ENCODE assay signal across 12 cellular contexts in genomic region chr15:77004189-77004588, GRCh38. TPM values are rescaled to one million over a fixed set of nuclear protein-coding genes. Genes with fewer than 3 reads are reported as not detected.
DNase-seq lines count a peak whose midpoint lies in the region; ATAC-seq and TF ChIP-seq lines count a peak whose summit lies in the region.
"Had no signal": no experiment of that assay in that cellular context is flagged by ENCODE, and none has a peak within 500 bp of the region (broad histone marks: within the 10 kb centered on the region; RNA-seq: fewer than 3 reads in every experiment).

No MANE protein-coding gene starts in this region.

- no peak overlapping the region for H3K27ac ChIP-seq in MM.1S (ENCODE audit: low read length)

- H3K4me3 Mint-ChIP-seq in activated CD4-positive, alpha-beta T cell treated with anti-CD3 and anti-CD28 coated beads, Interleukin-2, amount 10 ng/mL, durations not matched to agents 24 days and 14 days = peak overlapping the region; percentile 80
- H3K4me3 Mint-ChIP-seq in activated CD4-positive, alpha-beta memory T cell treated with anti-CD3 and anti-CD28 coated beads for 36 hours = peak overlapping the region; percentile 45
- peak overlapping the region; percentile 75 to 88 (median 82) for H3K4me3 Mint-ChIP-seq in immature natural killer cell
- H3K4me3 Mint-ChIP-seq in stimulated activated naive CD8-positive, alpha-beta T cell treated with anti-CD3 and anti-CD28 coated beads, Interleukin-15, Interleukin-2, amounts not matched to agents 100 ng/mL and 50 ng/mL, for 24 hours = peak overlapping the region; percentile 76
- H3K4me3 Mint-ChIP-seq: neural crest cell had no signal

- H3K4me1 ChIP-seq in MM.1S (ENCODE audit: low read length) = peaks cover 10% of the 10 kb centered on the region

- no peaks in the 10 kb centered on the region; the same call in 1 of the 2 replicates for H3F3A ChIP-seq in MM.1S (ENCODE audit: insufficient read depth, low read length)

- intact Hi-C loops in activated CD4-positive, alpha-beta T cell treated with anti-CD3 and anti-CD28 coated beads, Interleukin-2, amount 10 ng/mL, durations not matched to agents 24 days and 14 days (cut with micrococcal nuclease) = no loop called here
- intact Hi-C loops in activated CD4-positive, alpha-beta memory T cell treated with anti-CD3 and anti-CD28 coated beads for 36 hours (cut with micrococcal nuclease) = no loop called here

- H3K79me2 ChIP-seq in MM.1S (ENCODE audit: low read length) = no peaks in the 10 kb centered on the region

- H4K20me1 ChIP-seq in MM.1S (ENCODE audit: insufficient read depth, low read length) = no peaks in the 10 kb centered on the region

- H3K27me3 Mint-ChIP-seq in activated CD4-positive, alpha-beta T cell treated with anti-CD3 and anti-CD28 coated beads, Interleukin-2, amount 10 ng/mL, durations not matched to agents 24 days and 14 days = no peaks in the 10 kb centered on the region
- no peaks in the 10 kb centered on the region for H3K27me3 Mint-ChIP-seq in activated CD4-positive, alpha-beta memory T cell treated with anti-CD3 and anti-CD28 coated beads for 36 hours
- H3K27me3 Mint-ChIP-seq in immature natural killer cell (ENCODE audit: low read depth in 3 of 3) = peaks cover 2 to 10% (median 3%) of the 10 kb centered on the region in 3 donors
- H3K27me3 Mint-ChIP-seq in stimulated activated naive CD8-positive, alpha-beta T cell treated with anti-CD3 and anti-CD28 coated beads, Interleukin-15, Interleukin-2, amounts not matched to agents 100 ng/mL and 50 ng/mL, for 24 hours = no peaks in the 10 kb centered on the region

- no peak for TF ChIP-seq CTCF in MM.1S (IDR thresholded peaks at IDR 0.05; ENCODE audit: low read length)

- no peak overlapping the region for H3K4me3 ChIP-seq in MM.1S (ENCODE audit: low read length)

- H3K4me1 Mint-ChIP-seq in activated CD4-positive, alpha-beta T cell treated with anti-CD3 and anti-CD28 coated beads, Interleukin-2, amount 10 ng/mL, durations not matched to agents 24 days and 14 days = peaks cover 79% of the 10 kb centered on the region
- peaks cover 85% of the 10 kb centered on the region for H3K4me1 Mint-ChIP-seq in activated CD4-positive, alpha-beta memory T cell treated with anti-CD3 and anti-CD28 coated beads for 36 hours (ENCODE audit: low read depth)
- H3K4me1 Mint-ChIP-seq in immature natural killer cell = peaks cover 93 to 94% of the 10 kb centered on the region in 2 donors
- H3K4me1 Mint-ChIP-seq in stimulated activated naive CD8-positive, alpha-beta T cell treated with anti-CD3 and anti-CD28 coated beads, Interleukin-15, Interleukin-2, amounts not matched to agents 100 ng/mL and 50 ng/mL, for 24 hours (ENCODE audit: low read depth) = peaks cover 83% of the 10 kb centered on the region
- H3K4me1 Mint-ChIP-seq: neural crest cell had no signal

- H3K9ac ChIP-seq in MM.1S (ENCODE audit: low read length) = no peak overlapping the region

- no peaks in the 10 kb centered on the region for H3K27me3 ChIP-seq in MM.1S (replicated peaks; ENCODE audit: insufficient read depth, low read length)

- no peak for ATAC-seq in HG02642 (IDR thresholded peaks at IDR 0.05; ENCODE audit: poor library complexity, unreplicated experiment)

- H3K27ac Mint-ChIP-seq in activated CD4-positive, alpha-beta T cell treated with anti-CD3 and anti-CD28 coated beads, Interleukin-2, amount 10 ng/mL, durations not matched to agents 24 days and 14 days = peak overlapping the region; percentile 92
- peak overlapping the region; percentile 85 for H3K27ac Mint-ChIP-seq in activated CD4-positive, alpha-beta memory T cell treated with anti-CD3 and anti-CD28 coated beads for 36 hours
- H3K27ac Mint-ChIP-seq in immature natural killer cell = peak overlapping the region; percentile 92 to 98 (median 94)
- peak overlapping the region; percentile 94 for H3K27ac Mint-ChIP-seq in stimulated activated naive CD8-positive, alpha-beta T cell treated with anti-CD3 and anti-CD28 coated beads, Interleukin-15, Interleukin-2, amounts not matched to agents 100 ng/mL and 50 ng/mL, for 24 hours

- no peak overlapping the region for H2AFZ ChIP-seq in MM.1S (ENCODE audit: low read length)

- H3K9me2 ChIP-seq in MM.1S (replicated peaks; ENCODE audit: insufficient read depth, low read length) = no peaks in the 10 kb centered on the region

- H3K9me3 ChIP-seq in MM.1S (replicated peaks; ENCODE audit: insufficient read depth, low read length) = no peaks in the 10 kb centered on the region

- CTCF ChIA-PET in activated CD4-positive, alpha-beta memory T cell treated with anti-CD3 and anti-CD28 coated beads for 36 hours (lab: Charles Lee) = interaction anchor here (1.6 to 2.3 kb wide), 2 partner anchors 9 to 30 kb away, joined by 6 to 12 read pairs; no protein-coding TSS in a partner anchor

- no peak for DNase-seq in activated CD4-positive, alpha-beta T cell treated with anti-CD3 and anti-CD28 coated beads, Interleukin-2, amount 10 ng/mL, durations not matched to agents 24 days and 14 days
- no peak for DNase-seq in activated CD4-positive, alpha-beta T cell treated with anti-CD3 and anti-CD28 coated beads, Interleukin-2, amount 50 U/mL, for 48 hours
- no peak for DNase-seq in activated CD4-positive, alpha-beta memory T cell treated with anti-CD3 and anti-CD28 coated beads for 36 hours
- DNase-seq in immature natural killer cell (no peak), NCI-H146 (lab: John Stamatoyannopoulos, UW) (no peak), MM.1S (no peak)
- DNase-seq: activated CD8-positive, alpha-beta memory T cell treated with anti-CD3 and anti-CD28 coated beads, Interleukin-2, amount 50 U/mL, for 48 hours; NCI-H1436 had no signal

- peaks cover 3% of the 10 kb centered on the region for H3K9me3 Mint-ChIP-seq in activated CD4-positive, alpha-beta T cell treated with anti-CD3 and anti-CD28 coated beads, Interleukin-2, amount 10 ng/mL, durations not matched to agents 24 days and 14 days
- no peaks in the 10 kb centered on the region for H3K9me3 Mint-ChIP-seq in activated CD4-positive, alpha-beta memory T cell treated with anti-CD3 and anti-CD28 coated beads for 36 hours
- no peaks in the 10 kb centered on the region for H3K9me3 Mint-ChIP-seq in immature natural killer cell
- H3K9me3 Mint-ChIP-seq in stimulated activated naive CD8-positive, alpha-beta T cell treated with anti-CD3 and anti-CD28 coated beads, Interleukin-15, Interleukin-2, amounts not matched to agents 100 ng/mL and 50 ng/mL, for 24 hours = peaks cover 3% of the 10 kb centered on the region
- H3K9me3 Mint-ChIP-seq: neural crest cell had no signal

- POLR2A ChIA-PET in activated CD4-positive, alpha-beta memory T cell treated with anti-CD3 and anti-CD28 coated beads for 36 hours (lab: Charles Lee) = interaction anchor here (1.8 kb wide), 1 partner anchor 17 kb away, joined by 11 read pairs; no protein-coding TSS in a partner anchor

- H3K4me2 ChIP-seq in MM.1S (ENCODE audit: low read depth, low read length) = no peak overlapping the region

- H3K36me3 Mint-ChIP-seq in activated CD4-positive, alpha-beta T cell treated with anti-CD3 and anti-CD28 coated beads, Interleukin-2, amount 10 ng/mL, durations not matched to agents 24 days and 14 days (ENCODE audit: low read depth) = peaks cover 58% of the 10 kb centered on the region
- H3K36me3 Mint-ChIP-seq in activated CD4-positive, alpha-beta memory T cell treated with anti-CD3 and anti-CD28 coated beads for 36 hours = peaks cover 42% of the 10 kb centered on the region
- peaks cover 0 to 14% (median 5%) of the 10 kb centered on the region in 3 donors for H3K36me3 Mint-ChIP-seq in immature natural killer cell
- peaks cover 44% of the 10 kb centered on the region for H3K36me3 Mint-ChIP-seq in stimulated activated naive CD8-positive, alpha-beta T cell treated with anti-CD3 and anti-CD28 coated beads, Interleukin-15, Interleukin-2, amounts not matched to agents 100 ng/mL and 50 ng/mL, for 24 hours (ENCODE audit: low read depth)

- no peaks in the 10 kb centered on the region for H3K36me3 ChIP-seq in MM.1S (replicated peaks; ENCODE audit: insufficient read depth, low read length)

RNA-seq across cellular contexts. Expression of gene PSTPIP1, which starts 9.3 kb away (rescaled TPM):
- 182 and 186 TPM in 2 replicates for total RNA-seq in activated CD4-positive, alpha-beta T cell treated with anti-CD3 and anti-CD28 coated beads, Interleukin-2, amount 10 ng/mL, durations not matched to agents 24 days and 14 days
- 100 to 1,000 TPM; 155 to 164 TPM for total RNA-seq in activated CD4-positive, alpha-beta memory T cell treated with anti-CD3 and anti-CD28 coated beads for 36 hours
- polyA plus RNA-seq in immature natural killer cell = 100 to 1,000 TPM in 1 of 3 donors, 10 to 100 TPM in 2; 84.4 to 127 (median 99.3) TPM
- total RNA-seq: A673 had no signal
